ENCODE assay signal across 29 cellular contexts in the genomic region with DNA sequence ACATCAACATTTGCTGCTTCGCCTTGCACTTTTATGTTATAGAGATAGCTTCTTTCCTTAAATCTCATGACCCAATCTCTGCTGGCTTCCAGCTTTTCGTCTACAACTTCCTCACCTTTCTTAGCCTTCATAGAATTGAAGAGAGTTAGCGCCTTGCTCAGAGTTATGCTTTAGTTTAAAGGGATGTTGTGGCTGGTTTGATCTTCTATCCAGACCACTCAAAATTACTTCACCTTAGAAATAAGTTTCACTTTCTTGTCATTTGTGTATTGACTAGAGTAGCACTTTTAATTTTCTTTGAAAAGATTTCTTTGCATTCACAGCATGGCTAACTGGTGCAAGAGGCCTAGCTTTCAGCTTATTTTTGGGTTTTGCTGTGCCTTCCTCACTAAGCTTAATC.
"Had no signal": no experiment of that assay in that cellular context is flagged by ENCODE, and none has a peak within 500 bp of the region (broad histone marks: within the 10 kb centered on the region; RNA-seq: fewer than 3 reads in every experiment).

No MANE protein-coding gene starts in this region.

- ATAC-seq: natural killer cell; psoas muscle; right cardiac atrium; right lobe of liver; stimulated activated memory B cell treated with anti-CD40 and anti-IgM and Interleukin-4, amounts not matched to agents 10 μg/mL and 1 μg/mL and 100 μg/mL, for 72 hours; stimulated activated naive CD8-positive, alpha-beta T cell treated with anti-CD3 and anti-CD28 coated beads, Interleukin-15, amount 100 ng/mL, for 72 hours; stimulated activated naive CD8-positive, alpha-beta T cell treated with anti-CD3 and anti-CD28 coated beads, Interleukin-15, Interleukin-2, amounts not matched to agents 100 U/mL and 50 U/mL, for 24 hours; upper lobe of right lung had no signal

- DNase-seq: natural killer cell; occipital lobe; ovary; posterior cingulate gyrus; psoas muscle; right cardiac atrium; right lobe of liver; sigmoid colon; small intestine; stimulated activated CD4-positive, alpha-beta T cell treated with anti-CD3 and anti-CD28 coated beads, Interleukin-1b, Interleukin-23, amount 100 ng/mL, for 48 hours; stimulated activated CD4-positive, alpha-beta T cell treated with anti-CD3 and anti-CD28 coated beads, Interleukin-4, amount 100 ng/mL, for 1 hour; stimulated activated CD4-positive, alpha-beta T cell treated with anti-CD3 and anti-CD28 coated beads, Interleukin-4, amount 100 ng/mL, for 4 hours; stimulated activated CD8-positive, alpha-beta memory T cell treated with anti-CD3 and anti-CD28 coated beads, Interleukin-4, amount 100 ng/mL, for 48 hours; stimulated activated naive CD4-positive, alpha-beta T cell; stimulated activated naive CD8-positive, alpha-beta T cell treated with anti-CD3 and anti-CD28 coated beads, Interleukin-15, amount 100 ng/mL, for 72 hours; stimulated activated naive CD8-positive, alpha-beta T cell treated with anti-CD3 and anti-CD28 coated beads, Interleukin-15, Interleukin-2, amounts not matched to agents 100 U/mL and 50 U/mL, for 24 hours; substantia nigra; testis; tibial artery; transverse colon; upper lobe of right lung; uterus had no signal

- H3K4me3 Mint-ChIP-seq: natural killer cell; nephron; neural progenitor cell; stimulated activated memory B cell treated with anti-CD40 and anti-IgM and Interleukin-4, amounts not matched to agents 10 μg/mL and 1 μg/mL and 100 μg/mL, for 72 hours; stimulated activated naive CD8-positive, alpha-beta T cell treated with anti-CD3 and anti-CD28 coated beads, Interleukin-15, amount 100 ng/mL, for 72 hours; type B pancreatic cell had no signal

- H2AFZ ChIP-seq: neural progenitor cell, parathyroid adenoma had no signal

- H3K27ac Mint-ChIP-seq: natural killer cell; nephron; neural progenitor cell; progenitor cell of endocrine pancreas; stimulated activated memory B cell treated with anti-CD40 and anti-IgM and Interleukin-4, amounts not matched to agents 10 μg/mL and 1 μg/mL and 100 μg/mL, for 72 hours; stimulated activated naive CD8-positive, alpha-beta T cell treated with anti-CD3 and anti-CD28 coated beads, Interleukin-15, amount 100 ng/mL, for 72 hours; type B pancreatic cell had no signal

- H3K36me3 Mint-ChIP-seq: natural killer cell; stimulated activated memory B cell treated with anti-CD40 and anti-IgM and Interleukin-4, amounts not matched to agents 10 μg/mL and 1 μg/mL and 100 μg/mL, for 72 hours; type B pancreatic cell had no signal

- H3K27me3 Mint-ChIP-seq: progenitor cell of endocrine pancreas; stimulated activated memory B cell treated with anti-CD40 and anti-IgM and Interleukin-4, amounts not matched to agents 10 μg/mL and 1 μg/mL and 100 μg/mL, for 72 hours; stimulated activated naive CD8-positive, alpha-beta T cell treated with anti-CD3 and anti-CD28 coated beads, Interleukin-15, amount 100 ng/mL, for 72 hours had no signal

- H3K4me3 ChIP-seq: neural progenitor cell, ovary, psoas muscle, right lobe of liver, sigmoid colon, suprapubic skin, testis, tibial artery, transverse colon, upper lobe of right lung, uterus had no signal

- H3K79me2 ChIP-seq: parathyroid adenoma had no signal

- H3K27me3 ChIP-seq: neural progenitor cell, ovary, right lobe of liver, sigmoid colon, suprapubic skin, testis, tibial artery, transverse colon, upper lobe of right lung, uterus had no signal

- H3K4me1 Mint-ChIP-seq: natural killer cell; nephron; stimulated activated memory B cell treated with anti-CD40 and anti-IgM and Interleukin-4, amounts not matched to agents 10 μg/mL and 1 μg/mL and 100 μg/mL, for 72 hours had no signal

- H3K4me2 ChIP-seq: neural progenitor cell had no signal

- H3K4me1 ChIP-seq: neural progenitor cell, parathyroid adenoma, psoas muscle, right lobe of liver, sigmoid colon, suprapubic skin, testis, tibial artery, upper lobe of right lung, uterus had no signal

- H3K36me3 ChIP-seq: neural progenitor cell, ovary, right lobe of liver, sigmoid colon, suprapubic skin, tibial artery, transverse colon, upper lobe of right lung, uterus had no signal

- H3K9me3 ChIP-seq: ovary, psoas muscle, right lobe of liver, sigmoid colon, suprapubic skin, testis, transverse colon, uterus had no signal

- H3K9ac ChIP-seq: neural progenitor cell, parathyroid adenoma had no signal

- H3K27ac ChIP-seq: neural progenitor cell, ovary, parathyroid adenoma, psoas muscle, right lobe of liver, sigmoid colon, suprapubic skin, testis, tibial artery, transverse colon, upper lobe of right lung, uterus had no signal
